20 cellular contexts compared by ENCODE assay signal in the genomic region with DNA sequence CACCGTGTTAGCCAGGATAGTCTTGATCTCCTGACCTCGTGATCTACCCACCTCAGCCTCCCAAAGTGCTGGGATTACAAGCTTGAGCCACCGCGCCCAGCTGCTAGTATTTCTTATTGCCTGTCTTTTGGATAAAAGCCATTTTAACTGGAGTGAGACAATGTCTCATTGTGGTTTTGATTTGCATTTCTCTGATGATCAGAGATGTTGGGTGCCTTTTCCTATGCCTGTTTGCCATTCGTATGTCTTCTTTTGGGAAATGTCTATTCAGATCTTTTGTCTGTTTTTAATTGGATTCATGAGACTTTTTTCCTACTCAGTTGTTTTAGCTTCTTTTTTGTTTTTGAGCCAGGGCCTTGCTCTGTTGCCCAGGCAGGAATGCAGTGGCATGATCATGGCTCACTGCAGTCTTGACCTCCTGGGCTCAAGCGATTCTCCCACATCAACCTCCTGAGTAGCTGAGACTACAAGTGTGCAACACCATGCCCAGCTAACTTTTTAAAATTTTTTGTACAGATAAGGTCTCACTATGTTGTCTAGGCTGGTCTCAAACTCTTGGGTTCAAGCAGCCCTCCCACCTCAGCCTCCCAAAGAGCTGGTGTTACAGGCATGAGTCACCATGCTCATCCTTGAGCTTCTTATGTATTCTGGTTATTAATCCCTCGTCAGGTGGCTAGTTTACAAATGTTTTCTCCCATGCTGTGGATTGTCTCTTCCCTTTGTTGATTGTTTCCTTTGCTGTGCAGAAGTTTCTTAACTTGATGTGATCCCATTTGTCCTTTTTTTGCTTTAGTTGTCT.
DNase-seq lines count a peak whose midpoint lies in the region; ATAC-seq and TF ChIP-seq lines count a peak whose summit lies in the region.
"Had no signal": no experiment of that assay in that cellular context is flagged by ENCODE, and none has a peak within 500 bp of the region (broad histone marks: within the 10 kb centered on the region; RNA-seq: fewer than 3 reads in every experiment).

No MANE protein-coding gene starts in this region.

- no peak for TF ChIP-seq CTCF in astrocyte of the spinal cord (IDR thresholded peaks at IDR 0.05; ENCODE audit: low read depth, low read length)

- no peak overlapping the region for H3K4me3 ChIP-seq in astrocyte of the spinal cord (ENCODE audit: low read depth, low read length)
- H3K4me3 ChIP-seq: body of pancreas, colonic mucosa, tibial artery had no signal

- in situ Hi-C loops in astrocyte of the spinal cord (cut with HindIII; ENCODE audit: low sequenced_read_pairs), result no loop called here

- DNase-seq in NCI-H526 (lab: John Stamatoyannopoulos, UW) (peak; percentile 56 to 70), astrocyte of the spinal cord (ENCODE audit: low read depth, low spot score) (peak; percentile 8), kidney tubule cell (ENCODE audit: low spot score) (peak; percentile 31), substantia nigra (lab: John Stamatoyannopoulos, UW) (peak in 15 of 49 donors; percentile 1 to 41 (median 12)), DMS 273 (lab: John Stamatoyannopoulos, UW; ENCODE audit: unreplicated experiment) (no peak)
- DNase-seq: activated CD4-positive, CD25-positive, alpha-beta regulatory T cell treated with anti-CD3 and anti-CD28 coated beads, Interleukin-2, amount 50 U/mL, for 72 hours; activated T-cell treated with anti-CD3 and anti-CD28 coated beads, Interleukin-2, amount 50 U/mL, for 72 hours; body of pancreas; CD8-positive, alpha-beta memory T cell; colonic mucosa; DMS79; Karpas-422; naive thymus-derived CD8-positive, alpha-beta T cell; NCI-H1930; tibial artery had no signal

- ATAC-seq in esophagus mucosa (no peak), HG02571 (IDR thresholded peaks at IDR 0.05; ENCODE audit: unreplicated experiment) (no peak)
- ATAC-seq: activated naive CD4-positive, alpha-beta T cell treated with anti-CD3 and anti-CD28 coated beads, Interleukin-2, amount 50 U/mL, for 72 hours; activated T-cell treated with anti-CD3 and anti-CD28 coated beads, Interleukin-2, amount 50 U/mL, for 72 hours; body of pancreas; naive thymus-derived CD8-positive, alpha-beta T cell; sciatic nerve; stimulated activated memory B cell treated with anti-CD40 and anti-IgM and Interleukin-4, amounts not matched to agents 10 μg/mL and 1 μg/mL and 100 μg/mL, for 72 hours had no signal

- H3K27ac ChIP-seq in substantia nigra (ENCODE audit: low read depth, low read length, poor library complexity, severe bottlenecking), result peak overlapping the region; percentile 68
- H3K27ac ChIP-seq: body of pancreas, colonic mucosa, tibial artery had no signal
